ENCODE assay signal across 8 cellular contexts in the genomic region with DNA sequence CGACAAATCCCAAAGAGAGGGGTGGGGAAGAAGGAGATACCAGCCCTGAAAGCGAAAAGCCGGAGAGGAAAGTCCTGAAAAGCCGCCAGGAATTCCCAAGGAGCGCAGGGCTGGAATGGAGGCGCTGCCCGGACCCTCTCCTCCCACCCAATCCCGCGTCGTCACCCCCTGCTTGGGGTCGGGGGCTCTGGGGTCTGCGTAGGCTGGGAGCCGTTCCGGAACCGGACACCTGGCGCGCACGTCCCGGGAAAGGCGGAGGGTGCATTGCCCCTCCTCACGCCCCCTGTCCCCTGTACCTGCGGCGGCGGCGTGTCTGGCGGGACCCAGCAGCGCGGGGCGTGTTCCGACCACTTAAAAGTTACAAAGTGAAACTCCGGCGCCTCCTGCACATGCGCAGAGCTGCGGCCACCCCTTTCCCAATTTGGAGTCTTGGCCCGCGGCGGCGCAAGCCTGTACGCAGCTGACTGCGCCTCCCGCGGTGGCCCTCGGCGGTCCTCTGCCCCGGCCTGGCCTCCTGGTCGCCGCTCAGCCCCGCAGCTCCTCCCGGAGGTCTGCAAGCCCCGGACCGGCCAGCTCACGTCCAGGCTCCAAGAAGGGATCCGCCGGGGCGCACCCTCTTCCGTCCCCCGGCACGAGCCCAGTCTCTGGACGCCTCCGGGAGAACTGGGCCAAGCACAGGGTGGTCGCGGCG. TPM values are rescaled to one million over a fixed set of nuclear protein-coding genes. Genes with fewer than 3 reads are reported as not detected.
DNase-seq lines count a peak whose midpoint lies in the region; ATAC-seq, FAIRE-seq and TF ChIP-seq lines count a peak whose summit lies in the region.

A gene (minus strand): TSS at position 373 of the 691 bp plus-strand sequence. CDS start 4,800 bp downstream, outside the sequence.

- FAIRE-seq in GM19239 (lab: Jason Lieb, UNC), result peak; percentile 18

- no peak within 1 kb of the TSS for H2BK120ac ChIP-seq in neuronal stem cell (ENCODE audit: low read depth, low read length)

- peak within 1 kb of the TSS; percentile 99 for H3K23ac ChIP-seq in neuronal stem cell (ENCODE audit: low read depth, low read length, poor library complexity)

- TF ChIP-seq CTCF in foreskin keratinocyte (conservative IDR thresholded peaks at IDR 0.05), result peak; percentile 49

- H3K27me3 Mint-ChIP-seq in CD4-positive, alpha-beta memory T cell, result no peaks in the 10 kb centered on the region

- H3K36me3 ChIP-seq in CD4-positive, alpha-beta memory T cell (ENCODE audit: insufficient read depth, low read length), result peaks cover 25% of the 10 kb centered on the region
- H3K36me3 ChIP-seq in neuronal stem cell (replicated peaks in 1 of 2; ENCODE audit: control insufficient read depth in 2 of 2, insufficient read depth in 2 of 2, low read length in 2 of 2), result peaks cover 0 to 9% of the 10 kb centered on the region in 2 donors

- peaks cover 36 to 57% (median 45%) of the 10 kb centered on the region in 4 donors for H3K4me1 Mint-ChIP-seq in CD4-positive, alpha-beta memory T cell

- peak within 1 kb of the TSS; percentile 93 for H2BK15ac ChIP-seq in neuronal stem cell (ENCODE audit: low read length)

- H3K9me3 ChIP-seq in CD4-positive, alpha-beta memory T cell (ENCODE audit: control insufficient read depth in 1 of 2, low read length in 2 of 2), result no peaks in the 10 kb centered on the region
- no peaks in the 10 kb centered on the region for H3K9me3 ChIP-seq in neuronal stem cell (replicated peaks in 1 of 2; ENCODE audit: control insufficient read depth in 2 of 2, insufficient read depth in 1 of 2, low read depth in 1 of 2, low read length in 2 of 2)

- ATAC-seq in HG03457 (IDR thresholded peaks at IDR 0.05; ENCODE audit: unreplicated experiment) (peak; percentile 53), foreskin keratinocyte (peak; percentile 70)

- H3K9me3 Mint-ChIP-seq in CD4-positive, alpha-beta memory T cell, result no peaks in the 10 kb centered on the region

- H3K27me3 ChIP-seq in CD4-positive, alpha-beta memory T cell (ENCODE audit: insufficient read depth, low read length), result no peaks in the 10 kb centered on the region
- H3K27me3 ChIP-seq in foreskin keratinocyte (peaks cover 3% of the 10 kb centered on the region), neuronal stem cell (ENCODE audit: control insufficient read depth in 3 of 3, insufficient read depth in 3 of 3, low read depth in 1 of 3, low read length in 3 of 3) (peaks cover 0 to 30% (median 2%) of the 10 kb centered on the region in 3 experiments)

- peaks cover 19 to 40% of the 10 kb centered on the region in 2 donors for H3K36me3 Mint-ChIP-seq in CD4-positive, alpha-beta memory T cell

- peak within 1 kb of the TSS; percentile 91 for H2BK5ac ChIP-seq in neuronal stem cell (ENCODE audit: low read length)

- peak within 1 kb of the TSS; percentile 95 to 99 (median 98) for H3K4me3 Mint-ChIP-seq in CD4-positive, alpha-beta memory T cell

- H3K4me1 ChIP-seq in CD4-positive, alpha-beta memory T cell (ENCODE audit: insufficient read depth, low read length), result peaks cover 47% of the 10 kb centered on the region
- H3K4me1 ChIP-seq in foreskin keratinocyte (peaks cover 6% of the 10 kb centered on the region), neuronal stem cell (ENCODE audit: control insufficient read depth in 2 of 2, insufficient read depth in 1 of 2, low read depth in 1 of 2, low read length in 2 of 2) (peaks cover 9% of the 10 kb centered on the region in 2 donors)

- peak within 1 kb of the TSS; percentile 57 for H4K8ac ChIP-seq in neuronal stem cell (ENCODE audit: low read depth, low read length)

- WGBS in neuronal stem cell (ENCODE audit: extremely low coverage in 2 of 2, insufficient read length in 2 of 2, insufficient replicate concordance in 1 of 2), 2 donors, result no CpG with 5 or more reads among the region's 63 CpGs

- H3K27ac Mint-ChIP-seq in CD4-positive, alpha-beta memory T cell, result peak within 1 kb of the TSS; percentile 93 to 97 (median 96)

- no peaks in the 10 kb centered on the region for H3K79me1 ChIP-seq in neuronal stem cell (ENCODE audit: low read depth, low read length)

- peak within 1 kb of the TSS; percentile 89 to 98 for H3K4me3 ChIP-seq in CD4-positive, alpha-beta memory T cell (ENCODE audit: low read length in 2 of 2)
- peak within 1 kb of the TSS; percentile 88 to 90 for H3K4me3 ChIP-seq in neuronal stem cell (ENCODE audit: low read length in 2 of 2)

- H3K27ac ChIP-seq in CD4-positive, alpha-beta memory T cell (ENCODE audit: low read depth, low read length), result peak within 1 kb of the TSS; percentile 84
- H3K27ac ChIP-seq in foreskin keratinocyte, result peak within 1 kb of the TSS; percentile 47
- H3K27ac ChIP-seq in neuronal stem cell (replicated peaks; ENCODE audit: low read length), result no peak within 1 kb of the TSS
- peak within 1 kb of the TSS; percentile 99 for H3K27ac ChIP-seq in substantia nigra (ENCODE audit: low read depth, low read length, poor library complexity, severe bottlenecking)

- peak within 1 kb of the TSS; percentile 87 for H3K14ac ChIP-seq in neuronal stem cell (ENCODE audit: low read length)

- CTCF ChIA-PET in CD4-positive, alpha-beta memory T cell (lab: Charles Lee; ENCODE audit: partially characterized antibody), result interaction anchor here (0.7 to 13.2 kb wide), 12 partner anchors 10 to 421 kb away, joined by 3 to 294 read pairs (median 6); a partner anchor contains a TSS

- peak within 1 kb of the TSS; percentile 11 for H3K4ac ChIP-seq in neuronal stem cell (ENCODE audit: low read length)

- DNase-seq in CD4-positive, alpha-beta memory T cell, result peak; percentile 86 to 92 (median 88)
- DNase-seq in GM19239 (ENCODE audit: insufficient read length, low spot score) (peak; percentile 95), SIG-M5 (lab: John Stamatoyannopoulos, UW) (peak; percentile 22), activated gamma-delta T cell treated with Interleukin-2 at 50 U/mL for 16 hours (peak; percentile 91), foreskin keratinocyte (peak in 1 of 2 donors; percentile 45), neuronal stem cell (ENCODE audit: low spot score) (peak; percentile 85), substantia nigra (lab: John Stamatoyannopoulos, UW) (peak; percentile 37 to 89 (median 79))

- POLR2A ChIA-PET in CD4-positive, alpha-beta memory T cell (lab: Charles Lee; ENCODE audit: partially characterized antibody), result interaction anchor here (1.0 to 17.9 kb wide), 27 partner anchors 10 to 526 kb away, joined by 3 to 730 read pairs (median 9); a partner anchor contains a TSS

- H3K4me2 ChIP-seq in neuronal stem cell (ENCODE audit: insufficient read depth, low read length, poor library complexity, severe bottlenecking), result peak within 1 kb of the TSS; percentile 90

- H2AK5ac ChIP-seq in neuronal stem cell (ENCODE audit: low read depth, low read length), result peak within 1 kb of the TSS; percentile 77

- peak within 1 kb of the TSS; percentile 95 for H2BK12ac ChIP-seq in neuronal stem cell (ENCODE audit: low read length)

- peak within 1 kb of the TSS; percentile 100 for H2AFZ ChIP-seq in neuronal stem cell (ENCODE audit: low read length)

- H3K9ac ChIP-seq in neuronal stem cell (ENCODE audit: low read depth, low read length, poor library complexity), result peak within 1 kb of the TSS; percentile 91

- intact Hi-C loops in CD4-positive, alpha-beta memory T cell (cut with micrococcal nuclease), result loop anchor here (1.0 to 5.0 kb wide), 3 partner anchors 15 to 180 kb away; a partner anchor contains a TSS

- H4K91ac ChIP-seq in neuronal stem cell (ENCODE audit: low read depth, low read length, poor library complexity), result no peak within 1 kb of the TSS

- peak within 1 kb of the TSS; percentile 99 for H3K18ac ChIP-seq in neuronal stem cell (ENCODE audit: low read length)

RNA-seq across cellular contexts. Expression of the gene that starts here (rescaled TPM):
- total RNA-seq in CD4-positive, alpha-beta memory T cell, result 100 to 1,000 TPM; 476 to 507 TPM
- polyA plus RNA-seq in CD4-positive, alpha-beta memory T cell, result 10 to 100 TPM; 46.2 to 79.5 TPM
- total RNA-seq in foreskin keratinocyte, result 12.0 and 13.5 TPM in 2 replicates
- polyA plus RNA-seq in foreskin keratinocyte, result 9.3 and 9.4 TPM in 2 replicates
- polyA plus RNA-seq in neuronal stem cell (2013, experiment 1 of 2), result 9.6 TPM
- polyA plus RNA-seq in neuronal stem cell (2013, experiment 2 of 2), result 8.6 TPM

Comparison
In these comparisons a context has a peak if more than half of its experiments do, and no peak if none do; other contexts are left out.
1. RNA of the gene that starts here (total RNA-seq): 476 to 507 TPM in CD4-positive, alpha-beta memory T cell; 12.0 to 13.5 TPM in foreskin keratinocyte; every median in the first group is over 10 times any median in the second.